1 cellular context compared by ENCODE assay signal in the genomic region with DNA sequence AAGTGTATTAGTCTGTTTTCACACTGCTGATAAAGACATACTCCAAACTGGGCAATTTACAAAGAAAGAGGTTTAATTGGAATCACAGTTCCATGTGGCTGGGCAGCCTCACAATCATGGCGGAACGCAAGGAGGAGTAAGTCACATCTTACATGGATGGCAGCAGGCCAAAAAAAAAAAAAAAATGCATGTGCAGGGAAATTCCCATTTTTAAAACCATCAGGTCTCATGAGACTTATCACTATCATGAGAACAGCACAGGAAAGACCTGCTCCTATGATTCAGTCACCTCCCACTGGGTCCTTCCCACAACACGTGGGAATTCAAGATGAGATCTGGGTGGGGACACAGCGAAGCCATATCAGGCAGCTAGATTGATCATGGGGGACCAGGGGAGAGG.
TF ChIP-seq lines count a peak whose summit lies in the region.

No MANE protein-coding gene starts in this region.

TF ChIP-seq in K562, 482 proteins besides CTCF, POLR2A, EP300 and RAD21 (continued from another document):
- TF ChIP-seq, protein P1, sequence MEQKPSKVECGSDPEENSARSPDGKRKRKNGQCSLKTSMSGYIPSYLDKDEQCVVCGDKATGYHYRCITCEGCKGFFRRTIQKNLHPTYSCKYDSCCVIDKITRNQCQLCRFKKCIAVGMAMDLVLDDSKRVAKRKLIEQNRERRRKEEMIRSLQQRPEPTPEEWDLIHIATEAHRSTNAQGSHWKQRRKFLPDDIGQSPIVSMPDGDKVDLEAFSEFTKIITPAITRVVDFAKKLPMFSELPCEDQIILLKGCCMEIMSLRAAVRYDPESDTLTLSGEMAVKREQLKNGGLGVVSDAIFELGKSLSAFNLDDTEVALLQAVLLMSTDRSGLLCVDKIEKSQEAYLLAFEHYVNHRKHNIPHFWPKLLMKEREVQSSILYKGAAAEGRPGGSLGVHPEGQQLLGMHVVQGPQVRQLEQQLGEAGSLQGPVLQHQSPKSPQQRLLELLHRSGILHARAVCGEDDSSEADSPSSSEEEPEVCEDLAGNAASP (IDR thresholded peaks at IDR 0.05), result no peak
- TF ChIP-seq, protein P2, sequence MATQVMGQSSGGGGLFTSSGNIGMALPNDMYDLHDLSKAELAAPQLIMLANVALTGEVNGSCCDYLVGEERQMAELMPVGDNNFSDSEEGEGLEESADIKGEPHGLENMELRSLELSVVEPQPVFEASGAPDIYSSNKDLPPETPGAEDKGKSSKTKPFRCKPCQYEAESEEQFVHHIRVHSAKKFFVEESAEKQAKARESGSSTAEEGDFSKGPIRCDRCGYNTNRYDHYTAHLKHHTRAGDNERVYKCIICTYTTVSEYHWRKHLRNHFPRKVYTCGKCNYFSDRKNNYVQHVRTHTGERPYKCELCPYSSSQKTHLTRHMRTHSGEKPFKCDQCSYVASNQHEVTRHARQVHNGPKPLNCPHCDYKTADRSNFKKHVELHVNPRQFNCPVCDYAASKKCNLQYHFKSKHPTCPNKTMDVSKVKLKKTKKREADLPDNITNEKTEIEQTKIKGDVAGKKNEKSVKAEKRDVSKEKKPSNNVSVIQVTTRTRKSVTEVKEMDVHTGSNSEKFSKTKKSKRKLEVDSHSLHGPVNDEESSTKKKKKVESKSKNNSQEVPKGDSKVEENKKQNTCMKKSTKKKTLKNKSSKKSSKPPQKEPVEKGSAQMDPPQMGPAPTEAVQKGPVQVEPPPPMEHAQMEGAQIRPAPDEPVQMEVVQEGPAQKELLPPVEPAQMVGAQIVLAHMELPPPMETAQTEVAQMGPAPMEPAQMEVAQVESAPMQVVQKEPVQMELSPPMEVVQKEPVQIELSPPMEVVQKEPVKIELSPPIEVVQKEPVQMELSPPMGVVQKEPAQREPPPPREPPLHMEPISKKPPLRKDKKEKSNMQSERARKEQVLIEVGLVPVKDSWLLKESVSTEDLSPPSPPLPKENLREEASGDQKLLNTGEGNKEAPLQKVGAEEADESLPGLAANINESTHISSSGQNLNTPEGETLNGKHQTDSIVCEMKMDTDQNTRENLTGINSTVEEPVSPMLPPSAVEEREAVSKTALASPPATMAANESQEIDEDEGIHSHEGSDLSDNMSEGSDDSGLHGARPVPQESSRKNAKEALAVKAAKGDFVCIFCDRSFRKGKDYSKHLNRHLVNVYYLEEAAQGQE (CRISPR knock-in tag; IDR thresholded peaks at IDR 0.05; ENCODE audit: low read depth), result no peak
- TF ChIP-seq ZNF431 (CRISPR knock-in tag; IDR thresholded peaks at IDR 0.05) (peak; percentile 94), NFIC (IDR thresholded peaks at IDR 0.05) (peak; percentile 66)
